Comparison of ENCODE assay signal across 10 cellular contexts in the genomic region with DNA sequence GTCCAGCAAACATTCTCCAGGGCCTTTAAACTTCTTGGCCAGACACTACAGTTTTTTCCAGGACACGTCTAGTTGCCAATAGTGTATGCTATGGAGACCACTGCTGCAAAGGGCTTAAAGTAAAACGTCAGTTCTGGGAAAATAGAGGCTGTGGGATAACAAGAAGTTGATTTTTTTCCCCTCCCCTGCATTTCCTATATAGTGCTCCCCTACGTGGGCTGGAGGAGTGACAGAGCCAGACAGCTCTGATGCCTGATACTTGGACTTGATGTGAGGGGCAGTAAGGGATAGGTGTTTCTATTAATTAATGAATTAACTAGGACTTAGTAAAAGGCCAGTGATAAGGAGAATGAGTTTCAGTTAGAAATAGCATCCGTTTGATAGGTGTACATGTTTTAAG. TPM values are rescaled to one million over a fixed set of nuclear protein-coding genes. Genes with fewer than 3 reads are reported as not detected.
DNase-seq lines count a peak whose midpoint lies in the region; TF ChIP-seq lines count a peak whose summit lies in the region.
"Had no signal": no experiment of that assay in that cellular context is flagged by ENCODE, and none has a peak within 500 bp of the region (broad histone marks: within the 10 kb centered on the region; RNA-seq: fewer than 3 reads in every experiment).

No MANE protein-coding gene starts in this region.

- DNase-seq in LNCaP clone FGC (ENCODE audit: low read depth): no peak
- no peak for DNase-seq in HCEC 1CT
- no peak for DNase-seq in NCI-H1417 (lab: John Stamatoyannopoulos, UW)
- no peak for DNase-seq in globus pallidus (ENCODE audit: low spot score)
- no peak for DNase-seq in ureter (ENCODE audit: low spot score)
- DNase-seq: stimulated activated CD4-positive, alpha-beta T cell treated with anti-CD3 and anti-CD28 coated beads, Interleukin-4, amount 100 ng/mL, for 4 hours had no signal

- H3K27ac Mint-ChIP-seq in nephron: peak overlapping the region; percentile 40 to 80 (median 76)

- H3K27me3 Mint-ChIP-seq in nephron (ENCODE audit: low read depth): peaks cover 4% of the 10 kb centered on the region

- no peak overlapping the region for H3K9ac ChIP-seq in endocrine pancreas (ENCODE audit: control insufficient read depth, insufficient read depth, low read length)

- H3K4me1 Mint-ChIP-seq in nephron: peaks cover 50% of the 10 kb centered on the region

- peak overlapping the region; percentile 82 to 94 (median 90) for H3K4me3 Mint-ChIP-seq in nephron

- no peaks in the 10 kb centered on the region for H3K9me3 Mint-ChIP-seq in nephron

- peaks cover 14% of the 10 kb centered on the region for H3K4me1 ChIP-seq in endocrine pancreas (ENCODE audit: control insufficient read depth, insufficient read depth, low read length)

- peaks cover 6% of the 10 kb centered on the region for H3K36me3 Mint-ChIP-seq in nephron (ENCODE audit: low read depth)

- TF ChIP-seq CTCF in 22Rv1 (IDR thresholded peaks at IDR 0.05): no peak
- no peak for TF ChIP-seq CTCF in LNCaP clone FGC (IDR thresholded peaks at IDR 0.05; ENCODE audit: control insufficient read depth, extremely low read depth, insufficient read depth)
- no peak for TF ChIP-seq CTCF in nephron (IDR thresholded peaks at IDR 0.05; ENCODE audit: unreplicated experiment in 3 of 3)

- H3K27ac ChIP-seq in 22Rv1: peak overlapping the region; percentile 62
- H3K27ac ChIP-seq: RWPE1 had no signal

- no peaks in the 10 kb centered on the region for H3K27me3 ChIP-seq in endocrine pancreas (ENCODE audit: control insufficient read depth, insufficient read depth, low read length)

- no peaks in the 10 kb centered on the region for H3K36me3 ChIP-seq in endocrine pancreas (ENCODE audit: control insufficient read depth, insufficient read depth, low read length)

- H3K4me3 ChIP-seq in LNCaP clone FGC (ENCODE audit: low read depth, low read length): peak overlapping the region; percentile 7
- H3K4me3 ChIP-seq in endocrine pancreas (ENCODE audit: control insufficient read depth, insufficient read depth, low read length): peak overlapping the region; percentile 77

- H3K9me3 ChIP-seq in endocrine pancreas (ENCODE audit: control insufficient read depth, low read length): no peaks in the 10 kb centered on the region

RNA-seq across cellular contexts. Expression of a gene that starts 2.4 kb away (rescaled TPM):
- total RNA-seq in ureter: 40.6 TPM

RNA-seq across cellular contexts. Expression of a gene that starts 46.6 kb away (rescaled TPM):
- 46.8 TPM for total RNA-seq in ureter

RNA-seq across cellular contexts. Expression of a gene that starts 52.8 kb away (rescaled TPM):
- total RNA-seq in ureter: 50.7 TPM
